8 cellular contexts compared by ENCODE assay signal in the genomic region with DNA sequence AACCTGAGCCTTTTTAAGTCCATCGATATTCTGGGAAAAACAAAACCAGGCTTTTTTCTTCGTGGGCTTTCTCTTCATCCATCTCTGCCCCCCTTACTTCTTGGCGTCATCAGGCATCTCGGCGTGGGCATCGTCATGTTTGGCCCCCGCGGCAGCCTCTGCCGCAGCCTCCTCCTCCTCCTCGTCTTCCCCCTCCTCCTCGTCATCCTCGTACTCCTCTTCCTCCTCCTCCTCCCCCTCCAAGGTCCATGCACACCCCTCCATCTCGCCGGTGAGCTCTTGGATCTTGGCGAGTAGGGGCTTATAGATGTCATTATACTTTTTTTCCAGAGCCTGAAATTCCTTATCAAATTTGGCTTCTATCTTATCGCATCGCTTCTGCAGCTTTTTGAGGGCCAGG. TPM values are rescaled to one million over a fixed set of nuclear protein-coding genes. Genes with fewer than 3 reads are reported as not detected.
DNase-seq lines count a peak whose midpoint lies in the region; ATAC-seq and TF ChIP-seq lines count a peak whose summit lies in the region.

No MANE protein-coding gene starts in this region.

- peak overlapping the region; percentile 60 for H3K27ac ChIP-seq in temporal lobe (ENCODE audit: low read depth, low read length)
- H3K27ac ChIP-seq in A673 (ENCODE audit: low read depth, low read length, poor library complexity, severe bottlenecking): no peak overlapping the region

- POLR2A ChIA-PET in A673 (lab: Charles Lee; ENCODE audit: low non-redundant PET): no interaction called here

- H3K4me3 ChIP-seq in GM12875 (ENCODE audit: low read depth, low read length) (peak overlapping the region; percentile 62), choroid plexus epithelial cell (ENCODE audit: low read depth, low read length) (peak overlapping the region; percentile 74), A673 (ENCODE audit: low read depth, low read length, poor library complexity, severe bottlenecking) (no peak overlapping the region)

- intact Hi-C loops in A673 (cut with micrococcal nuclease; ENCODE audit: unreplicated experiment): no loop called here

- no peak for ATAC-seq in GM21528 (IDR thresholded peaks at IDR 0.05; ENCODE audit: low FRiP score, unreplicated experiment)

- CTCF ChIA-PET in A673 (lab: Charles Lee): no interaction called here

- no peaks in the 10 kb centered on the region for H3K9me3 ChIP-seq in A673 (ENCODE audit: low read depth, low read length, poor library complexity, severe bottlenecking)

- no peaks in the 10 kb centered on the region for H3K4me1 ChIP-seq in A673 (ENCODE audit: insufficient read depth, low read length, poor library complexity, severe bottlenecking)

- BruUV-seq in A673 (replicated peaks; lab: Mats Ljungman, UMichigan): no TSS peak

- TF ChIP-seq CTCF in GM12875 (IDR thresholded peaks at IDR 0.05; ENCODE audit: borderline replicate concordance, insufficient read depth, low read depth, low read length) (no peak), choroid plexus epithelial cell (conservative IDR thresholded peaks at IDR 0.05; ENCODE audit: low read depth, low read length) (no peak), A673 (conservative IDR thresholded peaks at IDR 0.05; ENCODE audit: low read depth, low read length) (no peak)

- no peaks in the 10 kb centered on the region for H3K36me3 ChIP-seq in A673 (ENCODE audit: insufficient read depth, low read length, poor library complexity, severe bottlenecking)

- DNase-seq in SK-N-DZ (ENCODE audit: low spot score): peak; percentile 28
- DNase-seq in choroid plexus epithelial cell (ENCODE audit: low read depth): no peak
- DNase-seq in medulla oblongata (ENCODE audit: extremely low spot score): peak; percentile 42
- no peak for DNase-seq in A673 (ENCODE audit: low spot score)
- no peak for DNase-seq in OCI-M2 (lab: John Stamatoyannopoulos, UW; ENCODE audit: unreplicated experiment)

- H3K27me3 ChIP-seq in A673 (replicated peaks; ENCODE audit: insufficient read depth, low read depth, low read length, poor library complexity): no peaks in the 10 kb centered on the region

RNA-seq across cellular contexts. Expression of a gene that starts 0.5 kb away (rescaled TPM):
- polyA plus RNA-seq in SK-N-DZ (2014; cell fraction: cytosol; rRNA removed): 14.4 and 19.0 TPM in 2 replicates
- 6.1 and 6.6 TPM in 2 replicates for polyA plus RNA-seq in SK-N-DZ (2014; cell fraction: nucleus; rRNA removed)
- 43.5 TPM for total RNA-seq in temporal lobe
- not detected in 2 replicates for total RNA-seq in A673 (2021)

Comparison
In these comparisons a context has a peak if more than half of its experiments do, and no peak if none do; other contexts are left out.
1. DNase-seq: peak in SK-N-DZ (single experiment) and medulla oblongata (single experiment); none in choroid plexus epithelial cell (single experiment), A673 (single experiment) and OCI-M2 (single experiment).
2. RNA of a gene that starts 0.5 kb away (total RNA-seq): 43.5 TPM in temporal lobe (single experiment); not detected in A673; every median in the first group is over 10 times any median in the second.